Comparison of ENCODE assay signal across 8 cellular contexts in the genomic region with DNA sequence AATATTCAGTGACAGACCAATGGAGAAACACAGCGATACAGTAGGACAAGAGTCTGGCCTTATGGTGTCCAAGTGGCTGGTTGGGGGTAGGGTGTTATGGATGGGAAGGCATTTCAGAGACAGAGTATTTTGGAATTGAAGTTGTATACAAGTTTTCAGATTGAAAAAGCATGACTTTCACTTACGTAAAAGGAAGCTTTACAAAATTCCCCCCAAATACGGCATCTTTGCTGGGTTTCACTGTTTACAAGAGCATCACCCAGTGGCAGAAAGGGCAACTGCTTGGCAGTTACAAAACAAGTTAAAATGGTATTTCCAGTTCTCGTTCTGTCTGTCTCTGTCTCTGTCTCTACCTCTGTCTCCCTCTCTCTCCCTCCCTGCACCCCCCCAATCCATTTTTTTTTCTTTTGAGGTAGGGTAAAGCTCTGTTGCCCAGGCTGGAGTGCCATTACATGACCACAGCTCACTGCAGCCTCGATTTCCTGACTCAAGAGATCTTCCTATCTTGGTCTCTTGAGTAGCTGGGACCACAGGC.
DNase-seq lines count a peak whose midpoint lies in the region; ATAC-seq and TF ChIP-seq lines count a peak whose summit lies in the region.

No MANE protein-coding gene starts in this region.

- H3K27me3 ChIP-seq in hepatocyte (no peaks in the 10 kb centered on the region), upper lobe of left lung (no peaks in the 10 kb centered on the region)

- peaks cover 46% of the 10 kb centered on the region for H3K4me1 Mint-ChIP-seq in activated CD4-positive, alpha-beta T cell treated with anti-CD3 and anti-CD28 coated beads, Interleukin-2, amount 10 ng/mL, durations not matched to agents 24 days and 14 days
- peaks cover 61% of the 10 kb centered on the region for H3K4me1 Mint-ChIP-seq in WTC11

- TF ChIP-seq POLR2A in upper lobe of left lung (IDR thresholded peaks at IDR 0.05) = no peak

- H3K36me3 ChIP-seq in hepatocyte (replicated peaks; ENCODE audit: insufficient read depth, low read depth) (no peaks in the 10 kb centered on the region), upper lobe of left lung (no peaks in the 10 kb centered on the region)

- POLR2A ChIA-PET in WTC11 (lab: Charles Lee) = interaction anchor here (0.6 kb wide), 1 partner anchor 415 kb away, joined by 3 read pairs; no protein-coding TSS in a partner anchor

- TF ChIP-seq RAD21 in Ishikawa (IDR thresholded peaks at IDR 0.05; ENCODE audit: low read depth) = peak; percentile 43

- H4K20me1 ChIP-seq in hepatocyte (ENCODE audit: insufficient read depth, poor library complexity, severe bottlenecking) = no peaks in the 10 kb centered on the region

- H3K4me2 ChIP-seq in hepatocyte = no peak overlapping the region

- H3K4me3 Mint-ChIP-seq in activated CD4-positive, alpha-beta T cell treated with anti-CD3 and anti-CD28 coated beads, Interleukin-2, amount 10 ng/mL, durations not matched to agents 24 days and 14 days = peak overlapping the region; percentile 6
- H3K4me3 Mint-ChIP-seq in WTC11 = no peak overlapping the region

- no peak for TF ChIP-seq EP300 in Ishikawa (IDR thresholded peaks at IDR 0.05; ENCODE audit: borderline replicate concordance)
- TF ChIP-seq EP300 in upper lobe of left lung (IDR thresholded peaks at IDR 0.05) = no peak

- no peaks in the 10 kb centered on the region for H3K27me3 Mint-ChIP-seq in activated CD4-positive, alpha-beta T cell treated with anti-CD3 and anti-CD28 coated beads, Interleukin-2, amount 10 ng/mL, durations not matched to agents 24 days and 14 days
- no peaks in the 10 kb centered on the region for H3K27me3 Mint-ChIP-seq in WTC11 (ENCODE audit: low read depth)

- 74% methylated on average over 5 of the region's 5 CpGs for WGBS in hepatocyte (ENCODE audit: low lambda C conversion rate, missing lambda C conversion rate)
- WGBS in upper lobe of left lung, 2 donors = 41 to 45% methylated on average over 5 of the region's 5 CpGs

- no peaks in the 10 kb centered on the region for H3K9me3 ChIP-seq in hepatocyte (ENCODE audit: low read depth)
- H3K9me3 ChIP-seq in upper lobe of left lung = no peaks in the 10 kb centered on the region

- DNase-seq in activated CD4-positive, alpha-beta T cell treated with anti-CD3 and anti-CD28 coated beads, Interleukin-2, amount 10 ng/mL, durations not matched to agents 24 days and 14 days = peak; percentile 79
- no peak for DNase-seq in activated CD4-positive, alpha-beta T cell treated with anti-CD3 and anti-CD28 coated beads, Interleukin-2, amount 50 U/mL, for 4 hours
- DNase-seq in WTC11 (ENCODE audit: low spot score) = no peak
- peak; percentile 54 for DNase-seq in hepatocyte (ENCODE audit: low spot score)
- DNase-seq in upper lobe of left lung = no peak
- DNase-seq in NCI-H774 (lab: John Stamatoyannopoulos, UW) = no peak

- peak overlapping the region; percentile 90 for H3K27ac Mint-ChIP-seq in activated CD4-positive, alpha-beta T cell treated with anti-CD3 and anti-CD28 coated beads, Interleukin-2, amount 10 ng/mL, durations not matched to agents 24 days and 14 days
- peak overlapping the region; percentile 68; the same call in 1 of the 2 replicates for H3K27ac Mint-ChIP-seq in WTC11

- ATAC-seq in GM21528 (IDR thresholded peaks at IDR 0.05; ENCODE audit: low FRiP score, unreplicated experiment) = peak; percentile 51
- ATAC-seq in WTC11 = no peak; the same call in 1 of the 2 replicates
- ATAC-seq in upper lobe of left lung (ENCODE audit: low FRiP score in 2 of 2) = peak in 1 of 2 donors; percentile 40

- H3K27ac ChIP-seq in hepatocyte = no peak overlapping the region
- H3K27ac ChIP-seq in upper lobe of left lung = no peak overlapping the region

- no peaks in the 10 kb centered on the region for H3K79me2 ChIP-seq in hepatocyte

- H3K9me2 ChIP-seq in hepatocyte (replicated peaks; ENCODE audit: insufficient read depth) = no peaks in the 10 kb centered on the region

- no peak overlapping the region for H2AFZ ChIP-seq in hepatocyte

- intact Hi-C loops in activated CD4-positive, alpha-beta T cell treated with anti-CD3 and anti-CD28 coated beads, Interleukin-2, amount 10 ng/mL, durations not matched to agents 24 days and 14 days (cut with micrococcal nuclease) = loop anchor here (1.0 to 10.0 kb wide), 6 partner anchors 11 to 527 kb away; partner anchors contain the start of gene CTNNAL1

- H3K9me3 Mint-ChIP-seq in activated CD4-positive, alpha-beta T cell treated with anti-CD3 and anti-CD28 coated beads, Interleukin-2, amount 10 ng/mL, durations not matched to agents 24 days and 14 days = no peaks in the 10 kb centered on the region
- no peaks in the 10 kb centered on the region for H3K9me3 Mint-ChIP-seq in WTC11

- H3K4me1 ChIP-seq in hepatocyte (ENCODE audit: insufficient read depth) (no peaks in the 10 kb centered on the region), upper lobe of left lung (peaks cover 0 to 6% (median 0%) of the 10 kb centered on the region in 4 donors)

- TF ChIP-seq CTCF in WTC11 (IDR thresholded peaks at IDR 0.05) = peak; percentile 41; the same call in 1 of the 2 replicates
- TF ChIP-seq CTCF in hepatocyte (IDR thresholded peaks at IDR 0.05; ENCODE audit: poor library complexity) = peak; percentile 63
- TF ChIP-seq CTCF in upper lobe of left lung (IDR thresholded peaks at IDR 0.05) = peak; percentile 20 to 61 (median 38)

- H3K4me3 ChIP-seq in hepatocyte (no peak overlapping the region), upper lobe of left lung (no peak overlapping the region)

- no peaks in the 10 kb centered on the region for H3K36me3 Mint-ChIP-seq in activated CD4-positive, alpha-beta T cell treated with anti-CD3 and anti-CD28 coated beads, Interleukin-2, amount 10 ng/mL, durations not matched to agents 24 days and 14 days (ENCODE audit: low read depth)
- H3K36me3 Mint-ChIP-seq in WTC11 = no peaks in the 10 kb centered on the region

- CTCF ChIA-PET in WTC11 (lab: Charles Lee) = interaction anchor here (0.6 to 5.1 kb wide), 23 partner anchors 10 to 461 kb away, joined by 3 to 66 read pairs (median 5); no protein-coding TSS in a partner anchor

TF ChIP-seq in Ishikawa, 13 proteins besides CTCF, POLR2A, EP300 and RAD21:
- TF ChIP-seq CEBPB (IDR thresholded peaks at IDR 0.05) = no peak
- TF ChIP-seq NFIC (IDR thresholded peaks at IDR 0.05) = no peak
- no peak for TF ChIP-seq TAF1 (IDR thresholded peaks at IDR 0.05; ENCODE audit: low read depth)
- TF ChIP-seq FOXM1 (IDR thresholded peaks at IDR 0.05; ENCODE audit: borderline replicate concordance, low read depth) = no peak

TF ChIP-seq in WTC11, 78 proteins besides CTCF, POLR2A, EP300 and RAD21 (continues in another document):
- TF ChIP-seq, protein P1, sequence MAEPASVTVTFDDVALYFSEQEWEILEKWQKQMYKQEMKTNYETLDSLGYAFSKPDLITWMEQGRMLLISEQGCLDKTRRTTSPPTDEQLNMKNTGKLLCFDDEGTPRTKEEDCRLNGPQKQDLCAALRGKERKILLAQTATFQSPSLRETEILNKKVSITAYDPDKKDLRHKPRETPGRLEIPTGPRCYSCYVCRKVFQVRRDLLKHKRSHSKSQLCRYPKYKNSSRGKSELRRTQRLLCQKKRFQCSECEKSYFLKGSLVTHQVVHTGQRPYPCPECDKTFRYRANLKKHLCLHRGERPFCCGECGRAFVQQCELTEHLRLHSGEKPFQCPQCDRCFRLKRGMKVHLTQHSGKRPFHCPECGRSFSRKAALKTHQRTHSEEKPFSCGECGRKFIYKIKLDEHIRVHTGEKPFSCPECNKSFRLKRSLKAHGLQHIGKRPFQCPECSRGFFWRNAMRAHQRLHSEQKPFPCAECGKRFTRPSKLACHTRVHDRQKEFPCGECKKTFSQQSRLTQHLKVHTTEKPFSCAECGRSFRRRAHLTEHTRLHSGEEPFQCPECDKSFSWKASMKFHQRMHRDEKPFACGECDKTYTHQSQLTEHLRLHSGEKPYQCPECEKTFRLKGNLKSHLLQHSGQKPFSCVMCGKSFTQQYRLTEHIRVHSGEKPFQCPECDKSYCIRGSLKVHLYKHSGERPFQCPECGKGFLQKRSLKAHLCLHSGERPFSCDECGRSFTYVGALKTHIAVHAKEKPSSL (CRISPR knock-in tag; conservative IDR thresholded peaks at IDR 0.05) = no peak
- TF ChIP-seq, protein P2, sequence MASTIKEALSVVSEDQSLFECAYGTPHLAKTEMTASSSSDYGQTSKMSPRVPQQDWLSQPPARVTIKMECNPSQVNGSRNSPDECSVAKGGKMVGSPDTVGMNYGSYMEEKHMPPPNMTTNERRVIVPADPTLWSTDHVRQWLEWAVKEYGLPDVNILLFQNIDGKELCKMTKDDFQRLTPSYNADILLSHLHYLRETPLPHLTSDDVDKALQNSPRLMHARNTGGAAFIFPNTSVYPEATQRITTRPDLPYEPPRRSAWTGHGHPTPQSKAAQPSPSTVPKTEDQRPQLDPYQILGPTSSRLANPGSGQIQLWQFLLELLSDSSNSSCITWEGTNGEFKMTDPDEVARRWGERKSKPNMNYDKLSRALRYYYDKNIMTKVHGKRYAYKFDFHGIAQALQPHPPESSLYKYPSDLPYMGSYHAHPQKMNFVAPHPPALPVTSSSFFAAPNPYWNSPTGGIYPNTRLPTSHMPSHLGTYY (CRISPR knock-in tag; IDR thresholded peaks at IDR 0.05) = no peak

Comparison
In these comparisons a context has a peak if more than half of its experiments do, and no peak if none do; other contexts are left out.
1. DNase-seq: peak in activated CD4-positive, alpha-beta T cell treated with anti-CD3 and anti-CD28 coated beads, Interleukin-2, amount 10 ng/mL, durations not matched to agents 24 days and 14 days (single experiment) and hepatocyte (single experiment); none in activated CD4-positive, alpha-beta T cell treated with anti-CD3 and anti-CD28 coated beads, Interleukin-2, amount 50 U/mL, for 4 hours (0 of 2), WTC11 (single experiment), upper lobe of left lung (0 of 2) and NCI-H774 (single experiment).
2. Peak in every context shown above with its lines, with median percentiles within 50 percentile points of each other: CTCF ChIP-seq.